Comparison of ENCODE assay signal across 1 cellular context in the genomic region with DNA sequence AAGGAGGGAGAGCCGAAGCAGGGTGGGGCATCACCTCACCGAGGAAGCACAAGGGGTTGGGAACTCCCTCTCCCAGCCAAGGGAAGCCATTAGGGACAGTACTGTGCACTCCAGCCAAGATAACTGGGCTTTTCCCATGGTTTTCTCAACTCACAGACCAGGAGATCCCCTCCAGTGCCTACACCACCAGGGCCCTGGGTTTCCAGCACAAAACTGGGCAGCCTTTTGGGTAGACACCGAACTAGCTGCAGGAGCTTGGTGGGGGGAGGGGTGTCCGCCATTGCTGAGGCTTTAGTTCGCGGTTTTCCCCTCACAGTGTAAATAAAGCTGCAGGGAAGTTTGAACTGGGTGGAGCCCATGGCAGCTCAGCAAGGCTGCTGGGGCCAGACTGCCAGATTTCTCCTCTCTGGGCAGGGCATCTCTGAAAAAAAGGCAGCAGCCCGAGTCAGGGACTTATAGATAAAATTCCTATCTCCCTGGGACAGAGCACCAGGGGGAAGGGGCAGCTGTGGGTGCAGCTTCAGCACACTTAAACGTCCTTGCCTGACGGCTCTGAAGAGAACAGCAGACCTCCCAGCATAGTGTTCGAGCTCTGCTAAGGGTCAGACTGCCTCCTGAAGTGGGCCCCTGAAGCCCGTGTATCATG.
TF ChIP-seq lines count a peak whose summit lies in the region.

No MANE protein-coding gene starts in this region.

TF ChIP-seq in H1, 55 proteins besides CTCF, POLR2A, EP300 and RAD21:
- no peak for TF ChIP-seq CEBPB (IDR thresholded peaks at IDR 0.05; ENCODE audit: low read depth, low read length)
- TF ChIP-seq YY1 (IDR thresholded peaks at IDR 0.05; ENCODE audit: low read depth, low read length): peak; percentile 66; the same call in 1 of the 2 replicates
